17 cellular contexts compared by ENCODE assay signal in genomic region chr6:145498425-145498824, GRCh38.
"Had no signal": no experiment of that assay in that cellular context is flagged by ENCODE, and none has a peak within 500 bp of the region (broad histone marks: within the 10 kb centered on the region; RNA-seq: fewer than 3 reads in every experiment).

No MANE protein-coding gene starts in this region.

- H3K27ac Mint-ChIP-seq: activated naive CD8-positive, alpha-beta T cell treated with anti-CD3 and anti-CD28 coated beads, Interleukin-2, amount 10 ng/mL, durations not matched to agents 7 days and 5 days; nephron; progenitor cell of endocrine pancreas; stimulated activated naive CD8-positive, alpha-beta T cell treated with anti-CD3 and anti-CD28 coated beads, Interleukin-15, Interleukin-2, amounts not matched to agents 100 ng/mL and 50 ng/mL, for 24 hours had no signal

- H3K36me3 Mint-ChIP-seq: activated naive CD8-positive, alpha-beta T cell treated with anti-CD3 and anti-CD28 coated beads, Interleukin-2, amount 10 ng/mL, durations not matched to agents 7 days and 5 days had no signal

- ATAC-seq: activated CD4-positive, CD25-positive, alpha-beta regulatory T cell treated with anti-CD3 and anti-CD28 coated beads, Interleukin-2, amount 50 U/mL, for 24 hours; left cardiac atrium; right cardiac atrium had no signal

- H3K4me3 Mint-ChIP-seq: activated naive CD8-positive, alpha-beta T cell treated with anti-CD3 and anti-CD28 coated beads, Interleukin-2, amount 10 ng/mL, durations not matched to agents 7 days and 5 days; central memory CD8-positive, alpha-beta T cell; nephron; stimulated activated naive CD8-positive, alpha-beta T cell treated with anti-CD3 and anti-CD28 coated beads, Interleukin-15, Interleukin-2, amounts not matched to agents 100 ng/mL and 50 ng/mL, for 24 hours had no signal

- H3K27me3 Mint-ChIP-seq: activated naive CD8-positive, alpha-beta T cell treated with anti-CD3 and anti-CD28 coated beads, Interleukin-2, amount 10 ng/mL, durations not matched to agents 7 days and 5 days; progenitor cell of endocrine pancreas had no signal

- H3K9me3 Mint-ChIP-seq: central memory CD8-positive, alpha-beta T cell had no signal

- H3K4me1 Mint-ChIP-seq: activated naive CD8-positive, alpha-beta T cell treated with anti-CD3 and anti-CD28 coated beads, Interleukin-2, amount 10 ng/mL, durations not matched to agents 7 days and 5 days; central memory CD8-positive, alpha-beta T cell; nephron had no signal

- DNase-seq: activated CD4-positive, alpha-beta T cell treated with anti-CD3 and anti-CD28 coated beads, Interleukin-2, amount 50 U/mL, for 1 hour; activated naive CD4-positive, alpha-beta T cell; activated naive CD8-positive, alpha-beta T cell treated with anti-CD3 and anti-CD28 coated beads, Interleukin-2, amount 10 ng/mL, durations not matched to agents 7 days and 5 days; brain microvascular endothelial cell; cortex of kidney; effector memory CD4-positive, alpha-beta T cell; head of caudate nucleus; left cardiac atrium; lower lobe of right lung; occipital lobe; right cardiac atrium; trophoblast cell had no signal
